Comparison of ENCODE assay signal across 1 cellular context in the genomic region with DNA sequence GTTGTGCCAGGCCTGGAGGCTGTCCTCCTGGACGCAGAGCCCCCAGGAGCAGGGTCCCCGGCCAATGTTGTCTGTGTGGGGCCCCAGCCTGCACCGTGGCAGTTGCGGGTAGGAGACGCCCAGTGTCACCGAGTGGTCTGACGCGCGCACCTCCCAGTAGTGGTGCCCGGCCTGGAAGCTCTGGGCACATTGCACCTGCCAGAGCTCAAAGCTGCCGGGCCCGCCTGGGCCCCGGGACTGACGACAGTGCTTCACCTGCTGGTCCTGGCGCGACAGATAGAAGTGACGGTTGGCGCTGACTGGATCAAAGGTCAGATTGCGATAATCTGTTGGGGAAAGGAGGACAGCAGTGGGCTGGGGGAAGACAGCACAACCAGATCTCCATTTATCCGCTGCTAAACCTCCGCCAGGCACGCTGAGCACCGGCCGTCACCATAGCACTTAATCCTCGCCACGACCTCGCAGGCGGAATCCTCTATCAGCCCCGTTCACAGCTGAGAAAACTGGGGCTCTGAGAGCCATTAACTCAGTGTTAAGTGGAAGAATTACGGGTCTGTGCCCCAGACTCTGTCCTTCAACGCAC.
TF ChIP-seq lines count a peak whose summit lies in the region.

No MANE protein-coding gene starts in this region.

TF ChIP-seq in HepG2, 621 proteins besides CTCF, POLR2A, EP300 and RAD21 (continued from another document and continues in another):
- TF ChIP-seq, protein P1, sequence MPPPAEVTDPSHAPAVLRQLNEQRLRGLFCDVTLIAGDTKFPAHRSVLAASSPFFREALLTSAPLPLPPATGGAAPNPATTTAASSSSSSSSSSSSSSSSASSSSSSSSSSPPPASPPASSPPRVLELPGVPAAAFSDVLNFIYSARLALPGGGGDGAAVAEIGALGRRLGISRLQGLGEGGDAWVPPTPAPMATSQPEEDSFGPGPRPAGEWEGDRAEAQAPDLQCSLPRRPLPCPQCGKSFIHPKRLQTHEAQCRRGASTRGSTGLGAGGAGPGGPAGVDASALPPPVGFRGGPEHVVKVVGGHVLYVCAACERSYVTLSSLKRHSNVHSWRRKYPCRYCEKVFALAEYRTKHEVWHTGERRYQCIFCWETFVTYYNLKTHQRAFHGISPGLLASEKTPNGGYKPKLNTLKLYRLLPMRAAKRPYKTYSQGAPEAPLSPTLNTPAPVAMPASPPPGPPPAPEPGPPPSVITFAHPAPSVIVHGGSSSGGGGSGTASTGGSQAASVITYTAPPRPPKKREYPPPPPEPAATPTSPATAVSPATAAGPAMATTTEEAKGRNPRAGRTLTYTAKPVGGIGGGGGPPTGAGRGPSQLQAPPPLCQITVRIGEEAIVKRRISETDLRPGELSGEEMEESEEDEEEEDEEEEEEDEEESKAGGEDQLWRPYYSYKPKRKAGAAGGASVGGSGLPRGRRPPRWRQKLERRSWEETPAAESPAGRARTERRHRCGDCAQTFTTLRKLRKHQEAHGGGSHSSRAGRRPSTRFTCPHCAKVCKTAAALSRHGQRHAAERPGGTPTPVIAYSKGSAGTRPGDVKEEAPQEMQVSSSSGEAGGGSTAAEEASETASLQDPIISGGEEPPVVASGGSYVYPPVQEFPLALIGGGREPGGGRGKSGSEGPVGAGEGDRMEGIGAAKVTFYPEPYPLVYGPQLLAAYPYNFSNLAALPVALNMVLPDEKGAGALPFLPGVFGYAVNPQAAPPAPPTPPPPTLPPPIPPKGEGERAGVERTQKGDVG (CRISPR knock-in tag; IDR thresholded peaks at IDR 0.05; ENCODE audit: borderline replicate concordance) = peak; percentile 100; the same call in 1 of the 2 replicates
- no peak for TF ChIP-seq ZBTB3 (CRISPR knock-in tag; IDR thresholded peaks at IDR 0.05; ENCODE audit: borderline replicate concordance, low read depth)
- TF ChIP-seq, protein P2, sequence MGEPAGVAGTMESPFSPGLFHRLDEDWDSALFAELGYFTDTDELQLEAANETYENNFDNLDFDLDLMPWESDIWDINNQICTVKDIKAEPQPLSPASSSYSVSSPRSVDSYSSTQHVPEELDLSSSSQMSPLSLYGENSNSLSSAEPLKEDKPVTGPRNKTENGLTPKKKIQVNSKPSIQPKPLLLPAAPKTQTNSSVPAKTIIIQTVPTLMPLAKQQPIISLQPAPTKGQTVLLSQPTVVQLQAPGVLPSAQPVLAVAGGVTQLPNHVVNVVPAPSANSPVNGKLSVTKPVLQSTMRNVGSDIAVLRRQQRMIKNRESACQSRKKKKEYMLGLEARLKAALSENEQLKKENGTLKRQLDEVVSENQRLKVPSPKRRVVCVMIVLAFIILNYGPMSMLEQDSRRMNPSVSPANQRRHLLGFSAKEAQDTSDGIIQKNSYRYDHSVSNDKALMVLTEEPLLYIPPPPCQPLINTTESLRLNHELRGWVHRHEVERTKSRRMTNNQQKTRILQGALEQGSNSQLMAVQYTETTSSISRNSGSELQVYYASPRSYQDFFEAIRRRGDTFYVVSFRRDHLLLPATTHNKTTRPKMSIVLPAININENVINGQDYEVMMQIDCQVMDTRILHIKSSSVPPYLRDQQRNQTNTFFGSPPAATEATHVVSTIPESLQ (CRISPR knock-in tag; conservative IDR thresholded peaks at IDR 0.05) = no peak
- no peak for TF ChIP-seq ZNF709 (CRISPR knock-in tag; IDR thresholded peaks at IDR 0.05)
- TF ChIP-seq SIX4 (CRISPR knock-in tag; IDR thresholded peaks at IDR 0.05) = no peak
- TF ChIP-seq, protein P3, sequence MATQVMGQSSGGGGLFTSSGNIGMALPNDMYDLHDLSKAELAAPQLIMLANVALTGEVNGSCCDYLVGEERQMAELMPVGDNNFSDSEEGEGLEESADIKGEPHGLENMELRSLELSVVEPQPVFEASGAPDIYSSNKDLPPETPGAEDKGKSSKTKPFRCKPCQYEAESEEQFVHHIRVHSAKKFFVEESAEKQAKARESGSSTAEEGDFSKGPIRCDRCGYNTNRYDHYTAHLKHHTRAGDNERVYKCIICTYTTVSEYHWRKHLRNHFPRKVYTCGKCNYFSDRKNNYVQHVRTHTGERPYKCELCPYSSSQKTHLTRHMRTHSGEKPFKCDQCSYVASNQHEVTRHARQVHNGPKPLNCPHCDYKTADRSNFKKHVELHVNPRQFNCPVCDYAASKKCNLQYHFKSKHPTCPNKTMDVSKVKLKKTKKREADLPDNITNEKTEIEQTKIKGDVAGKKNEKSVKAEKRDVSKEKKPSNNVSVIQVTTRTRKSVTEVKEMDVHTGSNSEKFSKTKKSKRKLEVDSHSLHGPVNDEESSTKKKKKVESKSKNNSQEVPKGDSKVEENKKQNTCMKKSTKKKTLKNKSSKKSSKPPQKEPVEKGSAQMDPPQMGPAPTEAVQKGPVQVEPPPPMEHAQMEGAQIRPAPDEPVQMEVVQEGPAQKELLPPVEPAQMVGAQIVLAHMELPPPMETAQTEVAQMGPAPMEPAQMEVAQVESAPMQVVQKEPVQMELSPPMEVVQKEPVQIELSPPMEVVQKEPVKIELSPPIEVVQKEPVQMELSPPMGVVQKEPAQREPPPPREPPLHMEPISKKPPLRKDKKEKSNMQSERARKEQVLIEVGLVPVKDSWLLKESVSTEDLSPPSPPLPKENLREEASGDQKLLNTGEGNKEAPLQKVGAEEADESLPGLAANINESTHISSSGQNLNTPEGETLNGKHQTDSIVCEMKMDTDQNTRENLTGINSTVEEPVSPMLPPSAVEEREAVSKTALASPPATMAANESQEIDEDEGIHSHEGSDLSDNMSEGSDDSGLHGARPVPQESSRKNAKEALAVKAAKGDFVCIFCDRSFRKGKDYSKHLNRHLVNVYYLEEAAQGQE (IDR thresholded peaks at IDR 0.05; ENCODE audit: borderline replicate concordance in 1 of 2, low read depth in 1 of 2, low read length in 2 of 2) = no peak
- TF ChIP-seq, protein P4, sequence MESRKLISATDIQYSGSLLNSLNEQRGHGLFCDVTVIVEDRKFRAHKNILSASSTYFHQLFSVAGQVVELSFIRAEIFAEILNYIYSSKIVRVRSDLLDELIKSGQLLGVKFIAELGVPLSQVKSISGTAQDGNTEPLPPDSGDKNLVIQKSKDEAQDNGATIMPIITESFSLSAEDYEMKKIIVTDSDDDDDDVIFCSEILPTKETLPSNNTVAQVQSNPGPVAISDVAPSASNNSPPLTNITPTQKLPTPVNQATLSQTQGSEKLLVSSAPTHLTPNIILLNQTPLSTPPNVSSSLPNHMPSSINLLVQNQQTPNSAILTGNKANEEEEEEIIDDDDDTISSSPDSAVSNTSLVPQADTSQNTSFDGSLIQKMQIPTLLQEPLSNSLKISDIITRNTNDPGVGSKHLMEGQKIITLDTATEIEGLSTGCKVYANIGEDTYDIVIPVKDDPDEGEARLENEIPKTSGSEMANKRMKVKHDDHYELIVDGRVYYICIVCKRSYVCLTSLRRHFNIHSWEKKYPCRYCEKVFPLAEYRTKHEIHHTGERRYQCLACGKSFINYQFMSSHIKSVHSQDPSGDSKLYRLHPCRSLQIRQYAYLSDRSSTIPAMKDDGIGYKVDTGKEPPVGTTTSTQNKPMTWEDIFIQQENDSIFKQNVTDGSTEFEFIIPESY (CRISPR knock-in tag; IDR thresholded peaks at IDR 0.05) = peak; percentile 99
- 0 out of 2 replicates have a peak, but pooled peaks have one; percentile 5 for TF ChIP-seq SMC3 (IDR thresholded peaks at IDR 0.05; ENCODE audit: low read length)
- TF ChIP-seq PHF5A (CRISPR knock-in tag; IDR thresholded peaks at IDR 0.05; ENCODE audit: low read depth, unreplicated experiment) = no peak
- TF ChIP-seq NCOA1 (CRISPR knock-in tag; IDR thresholded peaks at IDR 0.05) = no peak
- 0 out of 2 replicates have a peak, but pooled peaks have one; percentile 42 for TF ChIP-seq GPN1 (CRISPR knock-in tag; IDR thresholded peaks at IDR 0.05; ENCODE audit: borderline replicate concordance)
- no peak for TF ChIP-seq ZNF468 (CRISPR knock-in tag; IDR thresholded peaks at IDR 0.05)
- no peak for TF ChIP-seq MXD4 (CRISPR knock-in tag; IDR thresholded peaks at IDR 0.05)
- TF ChIP-seq SATB2 (CRISPR knock-in tag; IDR thresholded peaks at IDR 0.05) = 0 out of 2 replicates have a peak, but pooled peaks have one; percentile 13
- no peak for TF ChIP-seq ESRRA (CRISPR knock-in tag; IDR thresholded peaks at IDR 0.05; ENCODE audit: low read depth)
- no peak for TF ChIP-seq NR2F1 (CRISPR knock-in tag; IDR thresholded peaks at IDR 0.05)
- TF ChIP-seq POGZ (CRISPR knock-in tag; IDR thresholded peaks at IDR 0.05) = peak; percentile 55
- TF ChIP-seq, protein P5, sequence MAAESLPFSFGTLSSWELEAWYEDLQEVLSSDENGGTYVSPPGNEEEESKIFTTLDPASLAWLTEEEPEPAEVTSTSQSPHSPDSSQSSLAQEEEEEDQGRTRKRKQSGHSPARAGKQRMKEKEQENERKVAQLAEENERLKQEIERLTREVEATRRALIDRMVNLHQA (CRISPR knock-in tag; IDR thresholded peaks at IDR 0.05) = no peak
- no peak for TF ChIP-seq TP53 (CRISPR knock-in tag; conservative IDR thresholded peaks at IDR 0.05)
- TF ChIP-seq KLF9 (CRISPR knock-in tag; IDR thresholded peaks at IDR 0.05; ENCODE audit: low read depth) = no peak
- TF ChIP-seq SRY (CRISPR knock-in tag; IDR thresholded peaks at IDR 0.05) = no peak
- no peak for TF ChIP-seq ZFP36L1 (CRISPR knock-in tag; IDR thresholded peaks at IDR 0.05)
- no peak for TF ChIP-seq PCBP2 (optimal IDR thresholded peaks at IDR 0.05; ENCODE audit: low read depth, low read length, poor library complexity, severe bottlenecking)
- TF ChIP-seq PCBP1 (IDR thresholded peaks at IDR 0.05; ENCODE audit: borderline replicate concordance, low read depth, low read length) = 0 out of 2 replicates have a peak, but pooled peaks have one; percentile 16
- no peak for TF ChIP-seq ASH2L (IDR thresholded peaks at IDR 0.05; ENCODE audit: insufficient read length, low read depth, low read length)
- TF ChIP-seq, protein P6, sequence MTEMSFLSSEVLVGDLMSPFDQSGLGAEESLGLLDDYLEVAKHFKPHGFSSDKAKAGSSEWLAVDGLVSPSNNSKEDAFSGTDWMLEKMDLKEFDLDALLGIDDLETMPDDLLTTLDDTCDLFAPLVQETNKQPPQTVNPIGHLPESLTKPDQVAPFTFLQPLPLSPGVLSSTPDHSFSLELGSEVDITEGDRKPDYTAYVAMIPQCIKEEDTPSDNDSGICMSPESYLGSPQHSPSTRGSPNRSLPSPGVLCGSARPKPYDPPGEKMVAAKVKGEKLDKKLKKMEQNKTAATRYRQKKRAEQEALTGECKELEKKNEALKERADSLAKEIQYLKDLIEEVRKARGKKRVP (CRISPR knock-in tag; IDR thresholded peaks at IDR 0.05) = 0 out of 4 replicates have a peak, but pooled peaks of 1 of the 2 experiments have one; percentile 16
- TF ChIP-seq CREM (IDR thresholded peaks at IDR 0.05) = no peak
- no peak for TF ChIP-seq CREM (CRISPR knock-in tag; IDR thresholded peaks at IDR 0.05)
- no peak for TF ChIP-seq TBL1XR1 (IDR thresholded peaks at IDR 0.05; ENCODE audit: borderline replicate concordance, low read length, partially characterized antibody)
- TF ChIP-seq ZBTB38 (CRISPR knock-in tag; IDR thresholded peaks at IDR 0.05) = peak; percentile 99
- no peak for TF ChIP-seq NR2F6 (IDR thresholded peaks at IDR 0.05)
- 0 out of 2 replicates have a peak, but pooled peaks have one; percentile 20 for TF ChIP-seq NR2F6 (CRISPR knock-in tag; IDR thresholded peaks at IDR 0.05)
- TF ChIP-seq ZNF616 (CRISPR knock-in tag; IDR thresholded peaks at IDR 0.05; ENCODE audit: low read depth) = no peak
- no peak for TF ChIP-seq HOXD1 (CRISPR knock-in tag; IDR thresholded peaks at IDR 0.05)
- TF ChIP-seq TGIF2 (CRISPR knock-in tag; IDR thresholded peaks at IDR 0.05) = no peak
- peak; percentile 7; the same call in 1 of the 2 replicates for TF ChIP-seq NRL (CRISPR knock-in tag; IDR thresholded peaks at IDR 0.05; ENCODE audit: borderline replicate concordance)
- TF ChIP-seq, protein P7, sequence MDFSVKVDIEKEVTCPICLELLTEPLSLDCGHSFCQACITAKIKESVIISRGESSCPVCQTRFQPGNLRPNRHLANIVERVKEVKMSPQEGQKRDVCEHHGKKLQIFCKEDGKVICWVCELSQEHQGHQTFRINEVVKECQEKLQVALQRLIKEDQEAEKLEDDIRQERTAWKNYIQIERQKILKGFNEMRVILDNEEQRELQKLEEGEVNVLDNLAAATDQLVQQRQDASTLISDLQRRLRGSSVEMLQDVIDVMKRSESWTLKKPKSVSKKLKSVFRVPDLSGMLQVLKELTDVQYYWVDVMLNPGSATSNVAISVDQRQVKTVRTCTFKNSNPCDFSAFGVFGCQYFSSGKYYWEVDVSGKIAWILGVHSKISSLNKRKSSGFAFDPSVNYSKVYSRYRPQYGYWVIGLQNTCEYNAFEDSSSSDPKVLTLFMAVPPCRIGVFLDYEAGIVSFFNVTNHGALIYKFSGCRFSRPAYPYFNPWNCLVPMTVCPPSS (IDR thresholded peaks at IDR 0.05) = no peak
- TF ChIP-seq, protein P8, sequence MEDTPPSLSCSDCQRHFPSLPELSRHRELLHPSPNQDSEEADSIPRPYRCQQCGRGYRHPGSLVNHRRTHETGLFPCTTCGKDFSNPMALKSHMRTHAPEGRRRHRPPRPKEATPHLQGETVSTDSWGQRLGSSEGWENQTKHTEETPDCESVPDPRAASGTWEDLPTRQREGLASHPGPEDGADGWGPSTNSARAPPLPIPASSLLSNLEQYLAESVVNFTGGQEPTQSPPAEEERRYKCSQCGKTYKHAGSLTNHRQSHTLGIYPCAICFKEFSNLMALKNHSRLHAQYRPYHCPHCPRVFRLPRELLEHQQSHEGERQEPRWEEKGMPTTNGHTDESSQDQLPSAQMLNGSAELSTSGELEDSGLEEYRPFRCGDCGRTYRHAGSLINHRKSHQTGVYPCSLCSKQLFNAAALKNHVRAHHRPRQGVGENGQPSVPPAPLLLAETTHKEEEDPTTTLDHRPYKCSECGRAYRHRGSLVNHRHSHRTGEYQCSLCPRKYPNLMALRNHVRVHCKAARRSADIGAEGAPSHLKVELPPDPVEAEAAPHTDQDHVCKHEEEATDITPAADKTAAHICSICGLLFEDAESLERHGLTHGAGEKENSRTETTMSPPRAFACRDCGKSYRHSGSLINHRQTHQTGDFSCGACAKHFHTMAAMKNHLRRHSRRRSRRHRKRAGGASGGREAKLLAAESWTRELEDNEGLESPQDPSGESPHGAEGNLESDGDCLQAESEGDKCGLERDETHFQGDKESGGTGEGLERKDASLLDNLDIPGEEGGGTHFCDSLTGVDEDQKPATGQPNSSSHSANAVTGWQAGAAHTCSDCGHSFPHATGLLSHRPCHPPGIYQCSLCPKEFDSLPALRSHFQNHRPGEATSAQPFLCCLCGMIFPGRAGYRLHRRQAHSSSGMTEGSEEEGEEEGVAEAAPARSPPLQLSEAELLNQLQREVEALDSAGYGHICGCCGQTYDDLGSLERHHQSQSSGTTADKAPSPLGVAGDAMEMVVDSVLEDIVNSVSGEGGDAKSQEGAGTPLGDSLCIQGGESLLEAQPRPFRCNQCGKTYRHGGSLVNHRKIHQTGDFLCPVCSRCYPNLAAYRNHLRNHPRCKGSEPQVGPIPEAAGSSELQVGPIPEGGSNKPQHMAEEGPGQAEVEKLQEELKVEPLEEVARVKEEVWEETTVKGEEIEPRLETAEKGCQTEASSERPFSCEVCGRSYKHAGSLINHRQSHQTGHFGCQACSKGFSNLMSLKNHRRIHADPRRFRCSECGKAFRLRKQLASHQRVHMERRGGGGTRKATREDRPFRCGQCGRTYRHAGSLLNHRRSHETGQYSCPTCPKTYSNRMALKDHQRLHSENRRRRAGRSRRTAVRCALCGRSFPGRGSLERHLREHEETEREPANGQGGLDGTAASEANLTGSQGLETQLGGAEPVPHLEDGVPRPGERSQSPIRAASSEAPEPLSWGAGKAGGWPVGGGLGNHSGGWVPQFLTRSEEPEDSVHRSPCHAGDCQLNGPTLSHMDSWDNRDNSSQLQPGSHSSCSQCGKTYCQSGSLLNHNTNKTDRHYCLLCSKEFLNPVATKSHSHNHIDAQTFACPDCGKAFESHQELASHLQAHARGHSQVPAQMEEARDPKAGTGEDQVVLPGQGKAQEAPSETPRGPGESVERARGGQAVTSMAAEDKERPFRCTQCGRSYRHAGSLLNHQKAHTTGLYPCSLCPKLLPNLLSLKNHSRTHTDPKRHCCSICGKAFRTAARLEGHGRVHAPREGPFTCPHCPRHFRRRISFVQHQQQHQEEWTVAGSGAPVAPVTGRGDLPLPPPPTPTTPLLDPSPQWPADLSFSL (CRISPR knock-in tag; IDR thresholded peaks at IDR 0.05) = no peak
- TF ChIP-seq ZNF451 (CRISPR knock-in tag; IDR thresholded peaks at IDR 0.05) = no peak
- no peak for TF ChIP-seq TBX2 (CRISPR knock-in tag; IDR thresholded peaks at IDR 0.05; ENCODE audit: borderline replicate concordance)
